ENCODE assay signal across 7 cellular contexts in genomic region chr15:60392601-60392985, GRCh38. TPM values are rescaled to one million over a fixed set of nuclear protein-coding genes. Genes with fewer than 3 reads are reported as not detected.
DNase-seq lines count a peak whose midpoint lies in the region; ATAC-seq, FAIRE-seq and TF ChIP-seq lines count a peak whose summit lies in the region.

No MANE protein-coding gene starts in this region.

- ATAC-seq in GM23338 = no peak
- no peak for ATAC-seq in GM19397 (IDR thresholded peaks at IDR 0.05; ENCODE audit: unreplicated experiment)

- H2AFZ ChIP-seq in GM23338 (no peak overlapping the region), SK-N-SH (ENCODE audit: low read depth) (no peak overlapping the region), endothelial cell of umbilical vein (ENCODE audit: low read depth, low read length) (no peak overlapping the region)

- H3F3A ChIP-seq in GM23338 (replicated peaks; ENCODE audit: low read depth) (no peaks in the 10 kb centered on the region), SK-N-SH (replicated peaks; ENCODE audit: insufficient read depth) (peaks cover 89% of the 10 kb centered on the region)

- no peak for TF ChIP-seq EP300 in SK-N-SH (IDR thresholded peaks at IDR 0.05; ENCODE audit: borderline replicate concordance in 1 of 2, low read depth in 1 of 2, low read length in 1 of 2)

- CTCF ChIA-PET in SK-N-SH (lab: Yijun Ruan, JAX) (interaction anchor here (0.6 kb wide), 1 partner anchor 52 kb away, joined by 3 read pairs; no protein-coding TSS in a partner anchor), endothelial cell of umbilical vein (lab: Charles Lee) (interaction anchor here (0.6 to 3.8 kb wide), 7 partner anchors 18 to 50 kb away, joined by 3 to 23 read pairs (median 5); no protein-coding TSS in a partner anchor)

- H4K20me1 ChIP-seq in GM23338 (replicated peaks; ENCODE audit: insufficient read depth) = peaks cover 17% of the 10 kb centered on the region; the same call in 1 of the 2 replicates
- peaks cover 94% of the 10 kb centered on the region for H4K20me1 ChIP-seq in SK-N-SH (ENCODE audit: insufficient read depth)
- H4K20me1 ChIP-seq in endothelial cell of umbilical vein (replicated peaks; ENCODE audit: control insufficient read depth, extremely low read depth, insufficient read depth, low read length) = peaks cover 20% of the 10 kb centered on the region

- no peak overlapping the region for H3K4me3 Mint-ChIP-seq in GM23338

- TF ChIP-seq RAD21 in SK-N-SH (IDR thresholded peaks at IDR 0.05; ENCODE audit: low read length) = no peak

- H3K9ac ChIP-seq in SK-N-SH = peak overlapping the region; percentile 99
- peak overlapping the region; percentile 100 for H3K9ac ChIP-seq in endothelial cell of umbilical vein (replicated peaks; ENCODE audit: extremely low read depth, insufficient read depth, low read length)

- H3K27ac Mint-ChIP-seq in GM23338 = no peak overlapping the region

- H3K4me1 ChIP-seq in GM23338 (ENCODE audit: insufficient read depth) (peaks cover 59% of the 10 kb centered on the region), SK-N-SH (ENCODE audit: control insufficient read depth in 1 of 2, insufficient read depth in 2 of 2, low read depth in 1 of 2, low read length in 1 of 2) (peaks cover 13 to 56% of the 10 kb centered on the region in 2 experiments), endothelial cell of umbilical vein (ENCODE audit: control insufficient read depth, extremely low read depth, insufficient read depth, low read length) (peaks cover 73% of the 10 kb centered on the region), prostate gland (replicated peaks) (peaks cover 35% of the 10 kb centered on the region)

- 16% methylated on average over 3 of the region's 3 CpGs for WGBS in SK-N-SH (ENCODE audit: low lambda C conversion rate)
- WGBS in prostate gland = 4% methylated on average over 3 of the region's 3 CpGs

- H3K9me1 ChIP-seq in endothelial cell of umbilical vein (replicated peaks; ENCODE audit: control insufficient read depth, extremely low read depth, insufficient read depth, low read length) = no peaks in the 10 kb centered on the region

- no peaks in the 10 kb centered on the region for H3K9me3 ChIP-seq in SK-N-SH
- no peaks in the 10 kb centered on the region for H3K9me3 ChIP-seq in endothelial cell of umbilical vein (replicated peaks; ENCODE audit: control insufficient read depth, insufficient read depth, low read length)
- no peaks in the 10 kb centered on the region for H3K9me3 ChIP-seq in prostate gland

- H3K4me1 Mint-ChIP-seq in GM23338 = peaks cover 64% of the 10 kb centered on the region

- POLR2A ChIA-PET in SK-N-SH (lab: Yijun Ruan, JAX) = no interaction called here
- POLR2A ChIA-PET in endothelial cell of umbilical vein (lab: Charles Lee) = interaction anchor here (0.9 to 4.7 kb wide), 6 partner anchors 16 to 49 kb away, joined by 3 to 27 read pairs (median 4); no protein-coding TSS in a partner anchor

- no peak for TF ChIP-seq POLR2A in endothelial cell of umbilical vein (IDR thresholded peaks at IDR 0.05; ENCODE audit: low read depth, low read length)
- TF ChIP-seq POLR2A in prostate gland (IDR thresholded peaks at IDR 0.05) = no peak

- H3K79me2 ChIP-seq in GM23338 (replicated peaks; ENCODE audit: insufficient read depth) (peaks cover 89% of the 10 kb centered on the region), SK-N-SH (ENCODE audit: insufficient read depth) (peaks cover 100% of the 10 kb centered on the region), endothelial cell of umbilical vein (ENCODE audit: control insufficient read depth, insufficient read depth, low read length) (peaks cover 100% of the 10 kb centered on the region)

- no peaks in the 10 kb centered on the region; the same call in 1 of the 3 replicates for H3K36me3 Mint-ChIP-seq in GM23338 (ENCODE audit: low read depth)

- intact Hi-C loops in endothelial cell of umbilical vein (cut with micrococcal nuclease) (loop anchor here (2.0 kb wide), 1 partner anchor 22 kb away; no protein-coding TSS in a partner anchor), prostate gland (cut with DNase I) (no loop called here)

- DNase-seq in GM23338 (ENCODE audit: low spot score) = peak; percentile 56
- DNase-seq in SK-N-SH = no peak
- DNase-seq in endothelial cell of umbilical vein (ENCODE audit: low read depth, low spot score) = peak; percentile 66
- no peak for DNase-seq in prostate gland (ENCODE audit: low spot score)
- no peak for DNase-seq in NK-92 treated with Interleukin-12 subunit alpha and Interleukin-12 subunit beta, amount 100 ng/mL, for 24 hours (lab: John Stamatoyannopoulos, UW)
- no peak for DNase-seq in cerebellum (ENCODE audit: low spot score)

- H3K27me3 Mint-ChIP-seq in GM23338 (ENCODE audit: insufficient read depth, low read depth, poor library complexity) = peaks cover 2% of the 10 kb centered on the region

- BruUV-seq in endothelial cell of umbilical vein (replicated peaks; lab: Mats Ljungman, UMichigan) = no TSS peak

- peaks cover 6% of the 10 kb centered on the region for H3K27me3 ChIP-seq in GM23338 (ENCODE audit: insufficient read depth)
- no peaks in the 10 kb centered on the region for H3K27me3 ChIP-seq in SK-N-SH (ENCODE audit: insufficient read depth)
- no peaks in the 10 kb centered on the region for H3K27me3 ChIP-seq in endothelial cell of umbilical vein (ENCODE audit: control insufficient read depth in 2 of 2, insufficient read depth in 2 of 2, low read length in 2 of 2)
- no peaks in the 10 kb centered on the region for H3K27me3 ChIP-seq in prostate gland (replicated peaks; ENCODE audit: insufficient read depth)

- H3K4me2 ChIP-seq in GM23338 = no peak overlapping the region
- H3K4me2 ChIP-seq in SK-N-SH = peak overlapping the region; percentile 95
- H3K4me2 ChIP-seq in endothelial cell of umbilical vein (ENCODE audit: insufficient read depth, low read length) = peak overlapping the region; percentile 96

- H3K9me3 Mint-ChIP-seq in GM23338 = no peaks in the 10 kb centered on the region

- H3K9me2 ChIP-seq in GM23338 (ENCODE audit: insufficient read depth) = no peaks in the 10 kb centered on the region
- no peaks in the 10 kb centered on the region for H3K9me2 ChIP-seq in SK-N-SH

- H3K36me3 ChIP-seq in GM23338 (ENCODE audit: insufficient read depth) (no peaks in the 10 kb centered on the region), SK-N-SH (replicated peaks in 1 of 2; ENCODE audit: control insufficient read depth in 1 of 2, insufficient read depth in 2 of 2, low read length in 1 of 2) (peaks cover 24 to 70% of the 10 kb centered on the region in 2 experiments), endothelial cell of umbilical vein (ENCODE audit: control insufficient read depth in 2 of 2, extremely low read depth in 1 of 2, insufficient read depth in 2 of 2, low read length in 2 of 2) (peaks cover 5 to 11% of the 10 kb centered on the region in 2 experiments), prostate gland (no peaks in the 10 kb centered on the region)

- FAIRE-seq in endothelial cell of umbilical vein (lab: Jason Lieb, UNC) = no peak

- no peak overlapping the region for H3K4me3 ChIP-seq in GM23338
- H3K4me3 ChIP-seq in SK-N-SH (ENCODE audit: low read depth in 2 of 2, low read length in 1 of 2) = peak overlapping the region; percentile 24 to 95; a peak in 3 of 4 replicates
- H3K4me3 ChIP-seq in endothelial cell of umbilical vein (replicated peaks in 1 of 3; ENCODE audit: insufficient read depth in 1 of 3, low read depth in 1 of 3, low read length in 3 of 3) = peak overlapping the region in 1 of 3 experiments; percentile 96
- H3K4me3 ChIP-seq in prostate gland = no peak overlapping the region

- no peak for TF ChIP-seq CTCF in GM23338 (conservative IDR thresholded peaks at IDR 0.05; ENCODE audit: low read depth in 2 of 2)
- no peak for TF ChIP-seq CTCF in SK-N-SH (IDR thresholded peaks at IDR 0.05)
- no peak for TF ChIP-seq CTCF in endothelial cell of umbilical vein (IDR thresholded peaks at IDR 0.05; ENCODE audit: extremely low read depth in 1 of 2, insufficient read depth in 1 of 2, low read depth in 1 of 2, low read length in 2 of 2)
- no peak for TF ChIP-seq CTCF in prostate gland (IDR thresholded peaks at IDR 0.05)

- dilution Hi-C loops in endothelial cell of umbilical vein (cut with MboI; ENCODE audit: extremely low pct_ligation_motif_present, low sequenced_read_pairs) = no loop called here

- H3K27ac ChIP-seq in GM23338 (ENCODE audit: low read depth) = no peak overlapping the region; the same call in 1 of the 2 replicates
- peak overlapping the region; percentile 81 to 99; a peak in 3 of 4 replicates for H3K27ac ChIP-seq in SK-N-SH (ENCODE audit: low read depth in 2 of 2, low read length in 1 of 2)
- peak overlapping the region; percentile 97 for H3K27ac ChIP-seq in endothelial cell of umbilical vein (ENCODE audit: insufficient read depth, low read depth, low read length)
- H3K27ac ChIP-seq in prostate gland = peak overlapping the region; percentile 93 to 97

TF ChIP-seq in GM23338, 12 proteins besides CTCF, POLR2A, EP300 and RAD21 (continues in another document):
- TF ChIP-seq POLR2AphosphoS5 (IDR thresholded peaks at IDR 0.05; ENCODE audit: low read depth) = no peak

TF ChIP-seq in SK-N-SH, 30 proteins besides CTCF, POLR2A, EP300 and RAD21 (continues in another document):
- no peak for TF ChIP-seq FOXM1 (IDR thresholded peaks at IDR 0.05; ENCODE audit: low read depth)
- TF ChIP-seq MAX (IDR thresholded peaks at IDR 0.05; ENCODE audit: low read depth) = no peak

TF ChIP-seq in endothelial cell of umbilical vein, 7 proteins besides CTCF, POLR2A, EP300 and RAD21 (continues in another document):
- TF ChIP-seq FOS (IDR thresholded peaks at IDR 0.05; ENCODE audit: borderline replicate concordance, insufficient read depth, low read length) = no peak
- TF ChIP-seq MYC (IDR thresholded peaks at IDR 0.05; ENCODE audit: low read depth, low read length) = no peak
- no peak for TF ChIP-seq EZH2 (IDR thresholded peaks at IDR 0.05; ENCODE audit: borderline replicate concordance, low read depth, low read length, severe bottlenecking)
- no peak for TF ChIP-seq GATA2 (IDR thresholded peaks at IDR 0.05; ENCODE audit: insufficient read depth, insufficient read length, low read depth, low read length)

RNA-seq across cellular contexts. Expression of gene ANXA2, which starts 5.2 kb away (rescaled TPM):
- 202 and 203 TPM in 2 replicates for total RNA-seq in GM23338 (2014; rRNA removed; shearing (Covaris generic))
- polyA plus RNA-seq in GM23338 (2016; fragmentation: Nextera tagmentation; extraction: Ambion mirVana) (207 and 225 TPM in 2 replicates), SK-N-SH (2012; rRNA removed) (4,669 and 5,711 TPM in 2 replicates), endothelial cell of umbilical vein (2,745 and 3,299 TPM in 2 replicates)
- polyA plus RNA-seq in SK-N-SH (2012; cell fraction: cytosol; rRNA removed) = 5,477 and 5,705 TPM in 2 replicates
- polyA plus RNA-seq in SK-N-SH (2012; cell fraction: nucleus; rRNA removed) = 2,958 and 4,347 TPM in 2 replicates
- total RNA-seq in endothelial cell of umbilical vein (2,636 and 2,725 TPM in 2 replicates), prostate gland (100 to 1,000 TPM; 404 to 595 TPM), cerebellum (63.1 TPM)
- 4,765 and 4,884 TPM in 2 replicates for polyA plus RNA-seq in endothelial cell of umbilical vein (2011; cell fraction: cytosol; rRNA removed)
- 2,911 and 3,170 TPM in 2 replicates for polyA plus RNA-seq in endothelial cell of umbilical vein (2011; cell fraction: nucleus; rRNA removed)
- polyA plus RNA-seq in endothelial cell of umbilical vein (2012) = 3,482 and 4,382 TPM in 2 replicates
- polyA minus RNA-seq in endothelial cell of umbilical vein = 3,299 and 3,540 TPM in 2 replicates
- 533 TPM for polyA minus RNA-seq in endothelial cell of umbilical vein (2011; cell fraction: cytosol; rRNA and poly(A)+ RNA removed)
- 990 and 1,101 TPM in 2 replicates for polyA minus RNA-seq in endothelial cell of umbilical vein (2011; cell fraction: nucleus; rRNA and poly(A)+ RNA removed)

Comparison
In these comparisons a context has a peak if more than half of its experiments do, and no peak if none do; other contexts are left out.
1. DNase-seq: peak in GM23338 (single experiment) and endothelial cell of umbilical vein (single experiment); none in SK-N-SH (single experiment), prostate gland (single experiment), NK-92 treated with Interleukin-12 subunit alpha and Interleukin-12 subunit beta, amount 100 ng/mL, for 24 hours (single experiment) and cerebellum (single experiment).
2. H3K4me3 ChIP-seq: peak in SK-N-SH (2 of 2); none in GM23338 (single experiment) and prostate gland (0 of 2).